In genomic region chr7:76166404-76167255, GRCh38 we compare ENCODE assay signal across 8 cellular contexts. TPM values are rescaled to one million over a fixed set of nuclear protein-coding genes. Genes with fewer than 3 reads are reported as not detected.
DNase-seq lines count a peak whose midpoint lies in the region; ATAC-seq lines count a peak whose summit lies in the region.

No MANE protein-coding gene starts in this region.

- no peaks in the 10 kb centered on the region for H3K27me3 Mint-ChIP-seq in CD8-positive, alpha-beta memory T cell
- H3K27me3 Mint-ChIP-seq in activated CD8-positive, alpha-beta memory T cell treated with anti-CD3 and anti-CD28 coated beads, Interleukin-2, amount 10 ng/mL, durations not matched to agents 7 days and 5 days: no peaks in the 10 kb centered on the region
- H3K27me3 Mint-ChIP-seq in effector memory CD8-positive, alpha-beta T cell: no peaks in the 10 kb centered on the region

- peak overlapping the region; percentile 91 for H3K27ac ChIP-seq in CD8-positive, alpha-beta memory T cell (ENCODE audit: low read depth, low read length)

- peak overlapping the region; percentile 93 to 97 (median 95) for H3K27ac Mint-ChIP-seq in CD8-positive, alpha-beta memory T cell
- H3K27ac Mint-ChIP-seq in activated CD8-positive, alpha-beta memory T cell treated with anti-CD3 and anti-CD28 coated beads, Interleukin-2, amount 10 ng/mL, durations not matched to agents 7 days and 5 days: peak overlapping the region; percentile 89
- peak overlapping the region; percentile 92 for H3K27ac Mint-ChIP-seq in effector memory CD8-positive, alpha-beta T cell

- H3K4me3 Mint-ChIP-seq in CD8-positive, alpha-beta memory T cell: peak overlapping the region; percentile 87 to 96 (median 90)
- peak overlapping the region; percentile 83 for H3K4me3 Mint-ChIP-seq in activated CD8-positive, alpha-beta memory T cell treated with anti-CD3 and anti-CD28 coated beads, Interleukin-2, amount 10 ng/mL, durations not matched to agents 7 days and 5 days
- peak overlapping the region; percentile 81 to 82 for H3K4me3 Mint-ChIP-seq in effector memory CD8-positive, alpha-beta T cell

- H3K4me1 ChIP-seq in CD8-positive, alpha-beta memory T cell (ENCODE audit: insufficient read depth, low read length): peaks cover 5% of the 10 kb centered on the region

- peaks cover 0 to 2% (median 0%) of the 10 kb centered on the region in 3 donors for H3K36me3 Mint-ChIP-seq in CD8-positive, alpha-beta memory T cell
- H3K36me3 Mint-ChIP-seq in activated CD8-positive, alpha-beta memory T cell treated with anti-CD3 and anti-CD28 coated beads, Interleukin-2, amount 10 ng/mL, durations not matched to agents 7 days and 5 days: no peaks in the 10 kb centered on the region
- H3K36me3 Mint-ChIP-seq in effector memory CD8-positive, alpha-beta T cell (ENCODE audit: insufficient read depth): peaks cover 12% of the 10 kb centered on the region

- POLR2A ChIA-PET in CD8-positive, alpha-beta memory T cell (lab: Charles Lee): interaction anchor here (1.0 kb wide), 1 partner anchor 152 kb away, joined by 3 read pairs; no protein-coding TSS in a partner anchor

- H3K36me3 ChIP-seq in CD8-positive, alpha-beta memory T cell (ENCODE audit: insufficient read depth, low read length): no peaks in the 10 kb centered on the region

- H3K4me3 ChIP-seq in CD8-positive, alpha-beta memory T cell (ENCODE audit: low read length): peak overlapping the region; percentile 72

- CTCF ChIA-PET in CD8-positive, alpha-beta memory T cell (lab: Charles Lee): interaction anchor here (0.6 to 3.6 kb wide), 4 partner anchors 9 to 152 kb away, joined by 3 to 26 read pairs (median 5); no protein-coding TSS in a partner anchor
- CTCF ChIA-PET in activated CD8-positive, alpha-beta memory T cell treated with anti-CD3 and anti-CD28 coated beads, Interleukin-2, amount 10 ng/mL, durations not matched to agents 7 days and 5 days (lab: Charles Lee): interaction anchor here (1.0 to 5.1 kb wide), 5 partner anchors 10 to 149 kb away, joined by 3 to 31 read pairs (median 9); no protein-coding TSS in a partner anchor

- no peaks in the 10 kb centered on the region for H3K9me3 ChIP-seq in CD8-positive, alpha-beta memory T cell (ENCODE audit: low read length)

- ATAC-seq in GM19468 (IDR thresholded peaks at IDR 0.05; ENCODE audit: extremely low read depth, unreplicated experiment): peak; percentile 56
- peak; percentile 97 for ATAC-seq in activated CD8-positive, alpha-beta memory T cell treated with anti-CD3 and anti-CD28 coated beads, Interleukin-2, amount 10 ng/mL, durations not matched to agents 7 days and 5 days
- ATAC-seq in effector memory CD8-positive, alpha-beta T cell (replicated peaks): peak; percentile 94

- H3K4me1 Mint-ChIP-seq in CD8-positive, alpha-beta memory T cell: peaks cover 3 to 5% (median 4%) of the 10 kb centered on the region in 3 donors
- H3K4me1 Mint-ChIP-seq in activated CD8-positive, alpha-beta memory T cell treated with anti-CD3 and anti-CD28 coated beads, Interleukin-2, amount 10 ng/mL, durations not matched to agents 7 days and 5 days: peaks cover 9% of the 10 kb centered on the region
- peaks cover 0 to 3% of the 10 kb centered on the region in 2 donors for H3K4me1 Mint-ChIP-seq in effector memory CD8-positive, alpha-beta T cell (ENCODE audit: low read depth in 2 of 2)

- peak; percentile 84 to 94 (median 91) for DNase-seq in CD8-positive, alpha-beta memory T cell
- DNase-seq in HS-27A (ENCODE audit: low read depth) (peak; percentile 3), NOMO-1 treated with DMSO at 0.1 percent for 48 hours (lab: John Stamatoyannopoulos, UW; ENCODE audit: unreplicated experiment) (peak; percentile 99), medulla oblongata (ENCODE audit: extremely low spot score) (peak; percentile 96)
- peak; percentile 96 for DNase-seq in activated CD8-positive, alpha-beta memory T cell treated with anti-CD3 and anti-CD28 coated beads, Interleukin-2, amount 10 ng/mL, durations not matched to agents 7 days and 5 days
- peak; percentile 86 to 89 (median 88) for DNase-seq in effector memory CD8-positive, alpha-beta T cell
- DNase-seq in stimulated activated CD4-positive, alpha-beta T cell treated with anti-CD3 and anti-CD28 coated beads, TNF-alpha, amount 100 ng/mL, for 4 hours (ENCODE audit: low read depth in 3 of 3): peak; percentile 80 to 86 (median 83)

- H3K27me3 ChIP-seq in CD8-positive, alpha-beta memory T cell (ENCODE audit: insufficient read depth, low read length, poor library complexity, severe bottlenecking): no peaks in the 10 kb centered on the region

- H3K9me3 Mint-ChIP-seq in CD8-positive, alpha-beta memory T cell: no peaks in the 10 kb centered on the region
- no peaks in the 10 kb centered on the region for H3K9me3 Mint-ChIP-seq in activated CD8-positive, alpha-beta memory T cell treated with anti-CD3 and anti-CD28 coated beads, Interleukin-2, amount 10 ng/mL, durations not matched to agents 7 days and 5 days (ENCODE audit: low read depth)
- no peaks in the 10 kb centered on the region for H3K9me3 Mint-ChIP-seq in effector memory CD8-positive, alpha-beta T cell

RNA-seq across cellular contexts. Expression of gene SRRM3, which starts 35.1 kb away (rescaled TPM):
- total RNA-seq in CD8-positive, alpha-beta memory T cell: not detected
- not detected for polyA plus RNA-seq in CD8-positive, alpha-beta memory T cell
- total RNA-seq in activated CD8-positive, alpha-beta memory T cell treated with anti-CD3 and anti-CD28 coated beads, Interleukin-2, amount 10 ng/mL, durations not matched to agents 7 days and 5 days: under 1 TPM in 1 of 2 experiments, not detected in 1; 0.09 TPM

Comparison
In these comparisons a context has a peak if more than half of its experiments do, and no peak if none do; other contexts are left out.
1. Peak in every context shown above with its lines: DNase-seq, ATAC-seq, H3K4me3 ChIP-seq and H3K27ac ChIP-seq.
2. DNase-seq: peak in every context shown above with its lines; median percentile 99 in NOMO-1 treated with DMSO at 0.1 percent for 48 hours; 96 in activated CD8-positive, alpha-beta memory T cell treated with anti-CD3 and anti-CD28 coated beads, Interleukin-2, amount 10 ng/mL, durations not matched to agents 7 days and 5 days; 96 in medulla oblongata; 91 in CD8-positive, alpha-beta memory T cell; 88 in effector memory CD8-positive, alpha-beta T cell; 83 in stimulated activated CD4-positive, alpha-beta T cell treated with anti-CD3 and anti-CD28 coated beads, TNF-alpha, amount 100 ng/mL, for 4 hours; 3 in HS-27A.